Comparison of ENCODE assay signal across 22 cellular contexts in genomic region chr21:28106370-28106890, GRCh38.
DNase-seq lines count a peak whose midpoint lies in the region; ATAC-seq, FAIRE-seq and TF ChIP-seq lines count a peak whose summit lies in the region.
"Had no signal": no experiment of that assay in that cellular context is flagged by ENCODE, and none has a peak within 500 bp of the region (broad histone marks: within the 10 kb centered on the region; RNA-seq: fewer than 3 reads in every experiment).

No MANE protein-coding gene starts in this region.

- H3K27me3 ChIP-seq in adipocyte (replicated peaks; ENCODE audit: control insufficient read depth, insufficient read depth, low read length) = no peaks in the 10 kb centered on the region
- no peaks in the 10 kb centered on the region for H3K27me3 ChIP-seq in endothelial cell of umbilical vein (ENCODE audit: control insufficient read depth in 2 of 2, insufficient read depth in 2 of 2, low read length in 2 of 2)
- H3K27me3 ChIP-seq in smooth muscle cell (ENCODE audit: low read depth) = no peaks in the 10 kb centered on the region
- H3K27me3 ChIP-seq in testis = no peaks in the 10 kb centered on the region
- H3K27me3 ChIP-seq: BE2C had no signal

- POLR2A ChIA-PET in endothelial cell of umbilical vein (lab: Charles Lee) = no interaction called here

- no peaks in the 10 kb centered on the region for H3K36me3 ChIP-seq in adipocyte (ENCODE audit: control insufficient read depth, insufficient read depth, low read length, severe bottlenecking)
- H3K36me3 ChIP-seq in endothelial cell of umbilical vein (ENCODE audit: control insufficient read depth in 2 of 2, extremely low read depth in 1 of 2, insufficient read depth in 2 of 2, low read length in 2 of 2) = no peaks in the 10 kb centered on the region
- no peaks in the 10 kb centered on the region for H3K36me3 ChIP-seq in mesodermal cell (ENCODE audit: control insufficient read depth, insufficient read depth, low read length)
- H3K36me3 ChIP-seq in smooth muscle cell (ENCODE audit: low read depth) = no peaks in the 10 kb centered on the region
- no peaks in the 10 kb centered on the region for H3K36me3 ChIP-seq in testis (ENCODE audit: low read depth, missing control alignments)

- CTCF ChIA-PET in endothelial cell of umbilical vein (lab: Charles Lee) = no interaction called here

- BruUV-seq in endothelial cell of umbilical vein (replicated peaks; lab: Mats Ljungman, UMichigan) = no TSS peak

- H3K27ac ChIP-seq in endothelial cell of umbilical vein (ENCODE audit: insufficient read depth, low read depth, low read length) (no peak overlapping the region), mesodermal cell (ENCODE audit: low read depth, low read length, severe bottlenecking) (peak overlapping the region; percentile 11), smooth muscle cell (ENCODE audit: low read depth) (peak overlapping the region; percentile 6), testis (no peak overlapping the region)

- H3K9me3 ChIP-seq in adipocyte (ENCODE audit: control insufficient read depth, low read length) (peaks cover 5% of the 10 kb centered on the region), endothelial cell of umbilical vein (replicated peaks; ENCODE audit: control insufficient read depth, insufficient read depth, low read length) (no peaks in the 10 kb centered on the region), mesodermal cell (ENCODE audit: control insufficient read depth, low read length) (no peaks in the 10 kb centered on the region), smooth muscle cell (replicated peaks; ENCODE audit: low read depth) (no peaks in the 10 kb centered on the region), testis (no peaks in the 10 kb centered on the region)

- H3K4me2 ChIP-seq in endothelial cell of umbilical vein (ENCODE audit: insufficient read depth, low read length) (peak overlapping the region; percentile 50), smooth muscle cell (peak overlapping the region; percentile 76)

- H3F3A ChIP-seq in smooth muscle cell (ENCODE audit: low read depth) = peaks cover 5% of the 10 kb centered on the region

- dilution Hi-C loops in endothelial cell of umbilical vein (cut with MboI; ENCODE audit: extremely low pct_ligation_motif_present, low sequenced_read_pairs) = no loop called here

- no peak for ATAC-seq in HG03135 (IDR thresholded peaks at IDR 0.05; ENCODE audit: unreplicated experiment)
- ATAC-seq: GM12878 had no signal

- H2AFZ ChIP-seq in endothelial cell of umbilical vein (ENCODE audit: low read depth, low read length) = peak overlapping the region; percentile 60
- peak overlapping the region; percentile 26 for H2AFZ ChIP-seq in smooth muscle cell (ENCODE audit: low read depth)

- H3K4me3 ChIP-seq in adipocyte (ENCODE audit: low read length) (no peak overlapping the region), endothelial cell of umbilical vein (replicated peaks in 1 of 3; ENCODE audit: insufficient read depth in 1 of 3, low read depth in 1 of 3, low read length in 3 of 3) (no peak overlapping the region), mesodermal cell (ENCODE audit: extremely low read depth, insufficient read depth, low read length, poor library complexity, severe bottlenecking) (no peak overlapping the region), smooth muscle cell (no peak overlapping the region), testis (no peak overlapping the region)
- H3K4me3 ChIP-seq: GM12878 had no signal

- TF ChIP-seq POLR2A in endothelial cell of umbilical vein (IDR thresholded peaks at IDR 0.05; ENCODE audit: low read depth, low read length) = no peak
- no peak for TF ChIP-seq POLR2A in testis (IDR thresholded peaks at IDR 0.05)
- TF ChIP-seq POLR2A in erythroblast (IDR thresholded peaks at IDR 0.05; ENCODE audit: low read length) = no peak

- intact Hi-C loops in endothelial cell of umbilical vein (cut with micrococcal nuclease) = loop anchor here (2.0 to 5.0 kb wide), 2 partner anchors 178 to 1259 kb away; partner anchors contain the start of gene ADAMTS1
- intact Hi-C loops in testis (cut with DNase I; ENCODE audit: low total_unique reads) = no loop called here

- TF ChIP-seq CTCF in endothelial cell of umbilical vein (IDR thresholded peaks at IDR 0.05; ENCODE audit: extremely low read depth in 1 of 2, insufficient read depth in 1 of 2, low read depth in 1 of 2, low read length in 2 of 2) (no peak), smooth muscle cell (IDR thresholded peaks at IDR 0.05; ENCODE audit: borderline replicate concordance, insufficient read depth, poor library complexity, severe bottlenecking) (no peak), testis (IDR thresholded peaks at IDR 0.05) (no peak)

- no peaks in the 10 kb centered on the region for H4K20me1 ChIP-seq in endothelial cell of umbilical vein (replicated peaks; ENCODE audit: control insufficient read depth, extremely low read depth, insufficient read depth, low read length)
- no peaks in the 10 kb centered on the region for H4K20me1 ChIP-seq in smooth muscle cell (ENCODE audit: low read depth)

- 100% methylated on average over 1 of the region's 3 CpGs; no CpG with 5 or more reads in 1 of the 2 experiments for WGBS in mesodermal cell (ENCODE audit: insufficient coverage in 2 of 2), 2 experiments
- WGBS in smooth muscle cell (ENCODE audit: low lambda C conversion rate) = 16% methylated on average over 3 of the region's 3 CpGs
- WGBS in testis, 2 donors = 85 to 90% methylated on average over 3 of the region's 3 CpGs

- DNase-seq in adipocyte (ENCODE audit: low read depth) (peak; percentile 17), endothelial cell of umbilical vein (ENCODE audit: low read depth, low spot score) (peak; percentile 55), smooth muscle cell (lab: John Stamatoyannopoulos, UW; ENCODE audit: unreplicated experiment) (no peak), testis (no peak), erythroblast (lab: John Stamatoyannopoulos, UW) (no peak)
- no peak for DNase-seq in stimulated activated naive CD4-positive, alpha-beta T cell (lab: John Stamatoyannopoulos, UW)
- DNase-seq: ACHN; BE2C; C1 segment of cervical spinal cord; CD4-positive, CD25-positive, alpha-beta regulatory T cell; CD8-positive, alpha-beta memory T cell; COR-L47; DMS 273 treated with DMSO at 0.1 percent for 48 hours; DMS53; DND-41; EL; H9 had no signal

- FAIRE-seq in endothelial cell of umbilical vein (lab: Jason Lieb, UNC) = no peak
- FAIRE-seq: A204.1, GM12878, H1 had no signal

- no peak overlapping the region for H3K9ac ChIP-seq in adipocyte (ENCODE audit: low read length)
- H3K9ac ChIP-seq in endothelial cell of umbilical vein (replicated peaks; ENCODE audit: extremely low read depth, insufficient read depth, low read length) = no peak overlapping the region
- H3K9ac ChIP-seq in smooth muscle cell (ENCODE audit: low read depth) = no peak overlapping the region

- H3K9me1 ChIP-seq in endothelial cell of umbilical vein (replicated peaks; ENCODE audit: control insufficient read depth, extremely low read depth, insufficient read depth, low read length) = no peaks in the 10 kb centered on the region

- H3K79me2 ChIP-seq in endothelial cell of umbilical vein (ENCODE audit: control insufficient read depth, insufficient read depth, low read length) = no peaks in the 10 kb centered on the region
- H3K79me2 ChIP-seq in smooth muscle cell (ENCODE audit: low read depth) = no peaks in the 10 kb centered on the region

- H3K4me1 ChIP-seq in adipocyte (ENCODE audit: control insufficient read depth, insufficient read depth, low read length) = peaks cover 10% of the 10 kb centered on the region
- H3K4me1 ChIP-seq in endothelial cell of umbilical vein (ENCODE audit: control insufficient read depth, extremely low read depth, insufficient read depth, low read length) = peaks cover 21% of the 10 kb centered on the region
- no peaks in the 10 kb centered on the region for H3K4me1 ChIP-seq in mesodermal cell (ENCODE audit: control insufficient read depth, insufficient read depth, low read length, poor library complexity, severe bottlenecking)
- H3K4me1 ChIP-seq in smooth muscle cell (ENCODE audit: low read depth) = peaks cover 4% of the 10 kb centered on the region
- H3K4me1 ChIP-seq in testis = no peaks in the 10 kb centered on the region

TF ChIP-seq in endothelial cell of umbilical vein, 7 proteins besides CTCF, POLR2A, EP300 and RAD21:
- TF ChIP-seq FOS (IDR thresholded peaks at IDR 0.05; ENCODE audit: borderline replicate concordance, insufficient read depth, low read length) (peak; percentile 4), MAX (IDR thresholded peaks at IDR 0.05; ENCODE audit: insufficient read depth, insufficient read length) (no peak), GATA2 (IDR thresholded peaks at IDR 0.05; ENCODE audit: insufficient read depth, insufficient read length, low read depth, low read length) (peak; percentile 55)

Comparison
In these comparisons a context has a peak if more than half of its experiments do, and no peak if none do; other contexts are left out.
1. DNase-seq: peak in adipocyte (single experiment) and endothelial cell of umbilical vein (single experiment); none in smooth muscle cell (single experiment), stimulated activated naive CD4-positive, alpha-beta T cell (0 of 6), testis (single experiment) and erythroblast (0 of 2).
2. H3K27ac ChIP-seq: peak in mesodermal cell (single experiment) and smooth muscle cell (single experiment); none in endothelial cell of umbilical vein (single experiment) and testis (0 of 2).